8 cellular contexts compared by ENCODE assay signal in genomic region chr13:36848228-36848982, GRCh38.
A peak's percentile ranks its signal among the peaks of the same experiment; 100 is the strongest.
DNase-seq lines count a peak whose midpoint lies in the region; ATAC-seq and TF ChIP-seq lines count a peak whose summit lies in the region.

No MANE protein-coding gene starts in this region.

- DNase-seq in AG20443 (ENCODE audit: low spot score) (peak; percentile 18), NCI-H345 treated with DMSO at 0.1 percent for 48 hours (lab: John Stamatoyannopoulos, UW; ENCODE audit: unreplicated experiment) (peak; percentile 9), fibroblast of mammary gland (ENCODE audit: low read depth) (peak; percentile 24), putamen (ENCODE audit: low spot score) (no peak), SKM-1 treated with dmso at 0.1 percent for 144 hours (lab: John Stamatoyannopoulos, UW; ENCODE audit: unreplicated experiment) (no peak), COLO829 (ENCODE audit: low spot score) (no peak)
- no peak for DNase-seq in activated CD8-positive, alpha-beta memory T cell treated with anti-CD3 and anti-CD28 coated beads for 24 hours

- no peak overlapping the region for H3K4me3 ChIP-seq in fibroblast of mammary gland (ENCODE audit: control insufficient read depth, low read depth, low read length)

- TF ChIP-seq CTCF in fibroblast of mammary gland (conservative IDR thresholded peaks at IDR 0.05; ENCODE audit: control insufficient read depth, insufficient read depth, low read depth, low read length): peak; percentile 33

- peak; percentile 62 for ATAC-seq in GM18909 (IDR thresholded peaks at IDR 0.05; ENCODE audit: poor library complexity, unreplicated experiment)

Comparison
In these comparisons a context has a peak if more than half of its experiments do, and no peak if none do; other contexts are left out.
1. DNase-seq: peak in AG20443 (single experiment), NCI-H345 treated with DMSO at 0.1 percent for 48 hours (single experiment) and fibroblast of mammary gland (single experiment); none in putamen (single experiment), activated CD8-positive, alpha-beta memory T cell treated with anti-CD3 and anti-CD28 coated beads for 24 hours (single experiment), SKM-1 treated with dmso at 0.1 percent for 144 hours (single experiment) and COLO829 (single experiment).